Comparison of ENCODE assay signal across 11 cellular contexts in the genomic region with DNA sequence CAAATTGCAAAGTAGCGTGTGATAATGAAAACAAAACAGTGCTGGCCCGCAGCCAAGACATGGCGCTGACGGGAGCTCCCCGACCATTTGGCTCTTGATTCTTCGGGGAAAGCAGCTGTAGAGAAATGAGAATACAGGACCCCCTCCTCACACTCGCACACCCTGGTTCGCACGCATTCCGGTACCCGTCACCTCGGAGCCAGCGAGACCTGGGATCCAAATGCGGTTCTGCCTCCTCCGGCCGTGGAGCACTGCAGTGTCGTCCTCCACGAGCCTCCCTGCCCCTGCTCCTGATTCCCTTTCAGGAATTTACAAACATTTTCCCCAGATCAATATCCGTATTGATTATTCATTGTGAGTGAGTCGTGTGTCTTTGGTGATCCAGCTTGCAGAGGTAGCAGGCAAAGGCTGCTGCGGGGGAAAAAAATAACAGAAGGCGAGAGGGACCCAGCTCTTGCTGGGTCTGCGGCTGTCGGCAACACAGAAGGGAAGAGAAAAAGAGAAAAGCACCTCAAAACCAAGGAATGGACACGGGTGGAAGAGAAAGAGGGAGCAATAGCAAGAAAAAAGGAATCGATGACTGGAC.
A peak's percentile ranks its signal among the peaks of the same experiment; 100 is the strongest.
DNase-seq lines count a peak whose midpoint lies in the region; ATAC-seq and TF ChIP-seq lines count a peak whose summit lies in the region.
"Had no signal": no experiment of that assay in that cellular context is flagged by ENCODE, and none has a peak within 500 bp of the region (broad histone marks: within the 10 kb centered on the region; RNA-seq: fewer than 3 reads in every experiment).

No MANE protein-coding gene starts in this region.

- TF ChIP-seq CTCF in GM23338 (conservative IDR thresholded peaks at IDR 0.05; ENCODE audit: low read depth in 2 of 2) (no peak), WTC11 (IDR thresholded peaks at IDR 0.05) (no peak), heart left ventricle (IDR thresholded peaks at IDR 0.05) (no peak), progenitor cell of endocrine pancreas (IDR thresholded peaks at IDR 0.05; ENCODE audit: unreplicated experiment) (no peak)

- no peak overlapping the region for H3K4me3 ChIP-seq in GM23338
- peak overlapping the region in 10 of 12 donors; percentile 11 to 51 (median 34) for H3K4me3 ChIP-seq in heart left ventricle
- H3K4me3 ChIP-seq in Karpas-422 (ENCODE audit: low read length) = no peak overlapping the region

- no peaks in the 10 kb centered on the region for H3K79me2 ChIP-seq in GM23338 (replicated peaks; ENCODE audit: insufficient read depth)
- no peaks in the 10 kb centered on the region for H3K79me2 ChIP-seq in Karpas-422 (ENCODE audit: low read length)

- H3K4me3 Mint-ChIP-seq in GM23338 (no peak overlapping the region), WTC11 (peak overlapping the region; percentile 46), progenitor cell of endocrine pancreas (ENCODE audit: low read depth) (peak overlapping the region; percentile 68)
- H3K4me3 Mint-ChIP-seq: activated naive CD8-positive, alpha-beta T cell treated with anti-CD3 and anti-CD28 coated beads for 36 hours had no signal

- POLR2A ChIA-PET in WTC11 (lab: Charles Lee) = no interaction called here

- H3K9me3 Mint-ChIP-seq in GM23338 (no peaks in the 10 kb centered on the region), WTC11 (no peaks in the 10 kb centered on the region), progenitor cell of endocrine pancreas (ENCODE audit: low read depth) (no peaks in the 10 kb centered on the region)
- H3K9me3 Mint-ChIP-seq: activated naive CD8-positive, alpha-beta T cell treated with anti-CD3 and anti-CD28 coated beads for 36 hours had no signal

- no peak overlapping the region for H3K27ac Mint-ChIP-seq in GM23338
- H3K27ac Mint-ChIP-seq in WTC11 = no peak overlapping the region
- H3K27ac Mint-ChIP-seq in progenitor cell of endocrine pancreas = peak overlapping the region; percentile 95
- H3K27ac Mint-ChIP-seq: activated naive CD8-positive, alpha-beta T cell treated with anti-CD3 and anti-CD28 coated beads for 36 hours had no signal

- H3K9me2 ChIP-seq in GM23338 (ENCODE audit: insufficient read depth) (no peaks in the 10 kb centered on the region), Karpas-422 (replicated peaks; ENCODE audit: insufficient read depth, low read length) (no peaks in the 10 kb centered on the region)

- ATAC-seq in GM23338 (no peak), WTC11 (no peak), heart left ventricle (no peak), GM21381 (IDR thresholded peaks at IDR 0.05; ENCODE audit: unreplicated experiment) (no peak)

- H3K9me3 ChIP-seq in heart left ventricle (no peaks in the 10 kb centered on the region), Karpas-422 (ENCODE audit: low read length) (no peaks in the 10 kb centered on the region)
- H3K9me3 ChIP-seq: Peyer's patch had no signal

- no peaks in the 10 kb centered on the region for H4K20me1 ChIP-seq in GM23338 (replicated peaks; ENCODE audit: insufficient read depth)
- no peaks in the 10 kb centered on the region for H4K20me1 ChIP-seq in Karpas-422 (ENCODE audit: insufficient read depth, low read depth, low read length)

- CTCF ChIA-PET in WTC11 (lab: Charles Lee) = interaction anchor here (1.3 kb wide), 1 partner anchor 400 kb away, joined by 3 read pairs; no protein-coding TSS in a partner anchor

- H3K4me1 Mint-ChIP-seq in GM23338 (peaks cover 8% of the 10 kb centered on the region), WTC11 (peaks cover 17% of the 10 kb centered on the region), progenitor cell of endocrine pancreas (ENCODE audit: low read depth) (peaks cover 32% of the 10 kb centered on the region)
- H3K4me1 Mint-ChIP-seq: activated naive CD8-positive, alpha-beta T cell treated with anti-CD3 and anti-CD28 coated beads for 36 hours had no signal

- H3K4me1 ChIP-seq in GM23338 (ENCODE audit: insufficient read depth) (no peaks in the 10 kb centered on the region), heart left ventricle (peaks cover 0 to 31% (median 4%) of the 10 kb centered on the region in 12 donors), Karpas-422 (ENCODE audit: low read length) (no peaks in the 10 kb centered on the region)
- H3K4me1 ChIP-seq: Peyer's patch had no signal

- H3K36me3 Mint-ChIP-seq in GM23338 (ENCODE audit: low read depth) (no peaks in the 10 kb centered on the region), WTC11 (no peaks in the 10 kb centered on the region), progenitor cell of endocrine pancreas (ENCODE audit: insufficient read depth) (no peaks in the 10 kb centered on the region)
- H3K36me3 Mint-ChIP-seq: activated naive CD8-positive, alpha-beta T cell treated with anti-CD3 and anti-CD28 coated beads for 36 hours had no signal

- H3K27me3 Mint-ChIP-seq in GM23338 (ENCODE audit: insufficient read depth, low read depth, poor library complexity) (no peaks in the 10 kb centered on the region), WTC11 (ENCODE audit: low read depth) (peaks cover 16% of the 10 kb centered on the region), progenitor cell of endocrine pancreas (peaks cover 22% of the 10 kb centered on the region)
- H3K27me3 Mint-ChIP-seq: activated naive CD8-positive, alpha-beta T cell treated with anti-CD3 and anti-CD28 coated beads for 36 hours had no signal

- TF ChIP-seq POLR2A in heart left ventricle (IDR thresholded peaks at IDR 0.05) = no peak

- H3K9ac ChIP-seq in Karpas-422 (ENCODE audit: low read length) = no peak overlapping the region
- H3K9ac ChIP-seq: KMS-11 had no signal

- peak overlapping the region; percentile 72; the same call in 1 of the 2 replicates for H2AFZ ChIP-seq in GM23338
- no peak overlapping the region for H2AFZ ChIP-seq in Karpas-422 (ENCODE audit: low read length)

- intact Hi-C loops in heart left ventricle (cut with DNase I) = no loop called here

- H3K27ac ChIP-seq in GM23338 (ENCODE audit: low read depth) (no peak overlapping the region), heart left ventricle (peak overlapping the region in 3 of 12 donors; percentile 4 to 39 (median 19)), Karpas-422 (ENCODE audit: low read length) (no peak overlapping the region)
- H3K27ac ChIP-seq: KMS-11, Peyer's patch had no signal

- no peak overlapping the region for H3K4me2 ChIP-seq in GM23338
- no peak overlapping the region for H3K4me2 ChIP-seq in Karpas-422 (ENCODE audit: low read depth, low read length, poor library complexity, severe bottlenecking)
- H3K4me2 ChIP-seq: KMS-11 had no signal

- DNase-seq in GM23338 (ENCODE audit: low spot score) (no peak), WTC11 (ENCODE audit: low spot score) (no peak), heart left ventricle (no peak), progenitor cell of endocrine pancreas (ENCODE audit: low spot score, unreplicated experiment) (no peak), NCI-H82 (lab: John Stamatoyannopoulos, UW) (no peak), Karpas-422 (no peak)
- no peak for DNase-seq in stimulated activated naive CD4-positive, alpha-beta T cell treated with Interleukin-2 at 50 U/mL for 16 hours (lab: John Stamatoyannopoulos, UW)
- DNase-seq: activated naive CD8-positive, alpha-beta T cell treated with anti-CD3 and anti-CD28 coated beads for 36 hours had no signal

- H3K36me3 ChIP-seq in GM23338 (ENCODE audit: insufficient read depth) (no peaks in the 10 kb centered on the region), heart left ventricle (no peaks in the 10 kb centered on the region), Karpas-422 (ENCODE audit: insufficient read depth, low read length) (no peaks in the 10 kb centered on the region)
- H3K36me3 ChIP-seq: Peyer's patch had no signal

- 73 to 87% (median 80%) methylated on average over 26 of the region's 26 CpGs for WGBS in heart left ventricle, 4 donors

- H3F3A ChIP-seq in GM23338 (replicated peaks; ENCODE audit: low read depth) = no peaks in the 10 kb centered on the region

- no peaks in the 10 kb centered on the region for H3K27me3 ChIP-seq in GM23338 (ENCODE audit: insufficient read depth)
- peaks cover 0 to 3% (median 0%) of the 10 kb centered on the region in 9 donors for H3K27me3 ChIP-seq in heart left ventricle
- H3K27me3 ChIP-seq in Karpas-422 (ENCODE audit: low read length) = no peaks in the 10 kb centered on the region
- H3K27me3 ChIP-seq: Peyer's patch had no signal

TF ChIP-seq in GM23338, 12 proteins besides CTCF, POLR2A, EP300 and RAD21 (continues in another document):
- TF ChIP-seq, protein P1, sequence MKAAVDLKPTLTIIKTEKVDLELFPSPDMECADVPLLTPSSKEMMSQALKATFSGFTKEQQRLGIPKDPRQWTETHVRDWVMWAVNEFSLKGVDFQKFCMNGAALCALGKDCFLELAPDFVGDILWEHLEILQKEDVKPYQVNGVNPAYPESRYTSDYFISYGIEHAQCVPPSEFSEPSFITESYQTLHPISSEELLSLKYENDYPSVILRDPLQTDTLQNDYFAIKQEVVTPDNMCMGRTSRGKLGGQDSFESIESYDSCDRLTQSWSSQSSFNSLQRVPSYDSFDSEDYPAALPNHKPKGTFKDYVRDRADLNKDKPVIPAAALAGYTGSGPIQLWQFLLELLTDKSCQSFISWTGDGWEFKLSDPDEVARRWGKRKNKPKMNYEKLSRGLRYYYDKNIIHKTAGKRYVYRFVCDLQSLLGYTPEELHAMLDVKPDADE (IDR thresholded peaks at IDR 0.05) = no peak
- TF ChIP-seq CREB1 (CRISPR knock-in tag; IDR thresholded peaks at IDR 0.05; ENCODE audit: low read depth) (no peak), EZH2phosphoT487 (IDR thresholded peaks at IDR 0.05; ENCODE audit: unreplicated experiment) (no peak), ZNF331 (CRISPR knock-in tag; IDR thresholded peaks at IDR 0.05; ENCODE audit: low read depth) (no peak)

TF ChIP-seq in WTC11, 78 proteins besides CTCF, POLR2A, EP300 and RAD21:
- TF ChIP-seq SMAD3 (CRISPR knock-in tag; IDR thresholded peaks at IDR 0.05; ENCODE audit: borderline replicate concordance) = no peak
- no peak for TF ChIP-seq TCF7 (CRISPR knock-in tag; IDR thresholded peaks at IDR 0.05; ENCODE audit: low read depth)
- no peak for TF ChIP-seq ZNF423 (CRISPR knock-in tag; IDR thresholded peaks at IDR 0.05)
- no peak for TF ChIP-seq NR2C2 (CRISPR knock-in tag; IDR thresholded peaks at IDR 0.05)
- no peak for TF ChIP-seq ESRRA (CRISPR knock-in tag; IDR thresholded peaks at IDR 0.05; ENCODE audit: borderline replicate concordance)
- TF ChIP-seq HMGA2 (CRISPR knock-in tag; IDR thresholded peaks at IDR 0.05) = no peak
- no peak for TF ChIP-seq FOXP1 (CRISPR knock-in tag; IDR thresholded peaks at IDR 0.05; ENCODE audit: borderline replicate concordance)
- TF ChIP-seq, protein P2, sequence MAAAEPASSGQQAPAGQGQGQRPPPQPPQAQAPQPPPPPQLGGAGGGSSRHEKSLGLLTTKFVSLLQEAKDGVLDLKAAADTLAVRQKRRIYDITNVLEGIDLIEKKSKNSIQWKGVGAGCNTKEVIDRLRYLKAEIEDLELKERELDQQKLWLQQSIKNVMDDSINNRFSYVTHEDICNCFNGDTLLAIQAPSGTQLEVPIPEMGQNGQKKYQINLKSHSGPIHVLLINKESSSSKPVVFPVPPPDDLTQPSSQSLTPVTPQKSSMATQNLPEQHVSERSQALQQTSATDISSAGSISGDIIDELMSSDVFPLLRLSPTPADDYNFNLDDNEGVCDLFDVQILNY (CRISPR knock-in tag; IDR thresholded peaks at IDR 0.05) = no peak

Comparison
In these comparisons a context has a peak if more than half of its experiments do, and no peak if none do; other contexts are left out.
1. H3K4me3 ChIP-seq: peak in heart left ventricle (10 of 12); none in GM23338 (single experiment) and Karpas-422 (single experiment).